In genomic region chr7:100344560-100345287, GRCh38 we compare ENCODE assay signal across 8 cellular contexts.
DNase-seq lines count a peak whose midpoint lies in the region; ATAC-seq and TF ChIP-seq lines count a peak whose summit lies in the region.
"Not testable (repeated sequence)": the region's sequence is repeated elsewhere in the genome, so short reads cannot be mapped to it uniquely, and the experiment has no call there.

No MANE protein-coding gene starts in this region.

- H3K4me3 ChIP-seq in AG10803 (ENCODE audit: low read length); cardiac fibroblast (replicated peaks in 1 of 2; ENCODE audit: low read depth in 2 of 2, low read length in 2 of 2): not testable (repeated sequence)

- peak; percentile 29 for TF ChIP-seq POLR2A in GM19193 (IDR thresholded peaks at IDR 0.05; ENCODE audit: extremely low read depth, insufficient read depth, insufficient read length)

- ATAC-seq in HG03066 (IDR thresholded peaks at IDR 0.05; ENCODE audit: low read depth, unreplicated experiment), result peak; percentile 81

- DNase-seq in AG10803 (ENCODE audit: low read depth), result peak; percentile 33
- DNase-seq in NOMO-1 treated with DMSO at 0.1 percent for 48 hours (lab: John Stamatoyannopoulos, UW; ENCODE audit: unreplicated experiment), result peak; percentile 36
- peak; percentile 69 to 77 for DNase-seq in activated CD4-positive, alpha-beta T cell treated with anti-CD3 and anti-CD28 coated beads, Interleukin-2, amount 50 U/mL, for 48 hours
- DNase-seq in cardiac fibroblast (ENCODE audit: low read depth in 2 of 2), result peak; percentile 75 to 79
- peak; percentile 70 for DNase-seq in left kidney (ENCODE audit: low read depth, low spot score)
- peak; percentile 70 to 77 for DNase-seq in stimulated activated CD4-positive, alpha-beta T cell treated with anti-CD3 and anti-CD28 coated beads, Interleukin-15, amount 100 ng/mL, for 48 hours (ENCODE audit: low read depth in 2 of 2)

- TF ChIP-seq CTCF in AG10803 (conservative IDR thresholded peaks at IDR 0.05; ENCODE audit: low read length) (peak; percentile 29), cardiac fibroblast (IDR thresholded peaks at IDR 0.05; ENCODE audit: low read depth, low read length) (peak; percentile 28)
